7 cellular contexts compared by ENCODE assay signal in the genomic region with DNA sequence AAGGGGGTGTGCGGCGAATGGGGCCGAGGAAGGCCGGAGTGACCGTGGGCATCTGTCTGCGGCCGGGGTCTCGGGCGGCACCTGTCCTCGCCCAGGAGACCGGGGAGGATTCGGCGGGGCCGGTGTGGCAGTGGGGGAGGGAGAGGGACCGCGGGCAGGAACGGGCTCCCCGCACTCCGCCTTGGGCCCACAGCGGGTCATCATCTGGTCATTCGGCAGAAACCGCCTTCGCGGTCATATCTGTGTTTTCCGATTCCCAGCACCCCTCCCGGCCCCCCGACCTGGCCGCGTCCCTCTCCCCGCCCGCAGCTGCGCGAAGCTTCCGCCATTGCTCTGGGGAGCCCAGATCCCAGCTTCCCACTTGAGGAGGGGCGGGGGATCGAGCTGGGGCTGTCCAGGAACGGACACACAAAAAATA. TPM values are rescaled to one million over a fixed set of nuclear protein-coding genes. Genes with fewer than 3 reads are reported as not detected.
DNase-seq lines count a peak whose midpoint lies in the region; ATAC-seq and TF ChIP-seq lines count a peak whose summit lies in the region.

No MANE protein-coding gene starts in this region.

- H3K27ac ChIP-seq in prostate gland: peak overlapping the region; percentile 93 to 94

- in situ Hi-C loops in astrocyte of the cerebellum (cut with HindIII; ENCODE audit: low sequenced_read_pairs): no loop called here

- under 1% methylated on average over 36 of the region's 37 CpGs for WGBS in prostate gland

- no peaks in the 10 kb centered on the region for H3K27me3 ChIP-seq in prostate gland (replicated peaks; ENCODE audit: insufficient read depth)

- no peaks in the 10 kb centered on the region for H3K9me3 ChIP-seq in prostate gland

- ATAC-seq in GM18873 (IDR thresholded peaks at IDR 0.05; ENCODE audit: low FRiP score, unreplicated experiment): no peak

- DNase-seq in ELR (ENCODE audit: low read depth) (peak; percentile 38), NCI-H1105 treated with DMSO at 0.1 percent for 48 hours (lab: John Stamatoyannopoulos, UW) (peak; percentile 55), astrocyte of the cerebellum (ENCODE audit: low read depth) (no peak), hypothalamus (lab: John Stamatoyannopoulos, UW) (peak in 38 of 51 donors; percentile 33 to 81 (median 66)), prostate gland (ENCODE audit: low spot score) (peak; percentile 36), T-helper 9 cell (no peak)

- H3K4me1 ChIP-seq in prostate gland (replicated peaks): peaks cover 9% of the 10 kb centered on the region

- intact Hi-C loops in prostate gland (cut with DNase I): loop anchor here (5.0 kb wide), 2 partner anchors 444 to 649 kb away; partner anchors contain the start of genes ATF4 and RPL3

- TF ChIP-seq POLR2A in prostate gland (IDR thresholded peaks at IDR 0.05): peak; percentile 41

- TF ChIP-seq CTCF in astrocyte of the cerebellum (IDR thresholded peaks at IDR 0.05; ENCODE audit: low read depth, low read length, missing control alignments): no peak
- TF ChIP-seq CTCF in prostate gland (IDR thresholded peaks at IDR 0.05): no peak

- H3K4me3 ChIP-seq in astrocyte of the cerebellum (ENCODE audit: low read depth, low read length) (peak overlapping the region; percentile 73), prostate gland (peak overlapping the region; percentile 66 to 81)

- H3K36me3 ChIP-seq in prostate gland: no peaks in the 10 kb centered on the region

RNA-seq across cellular contexts. Expression of gene CBX6, which starts 0.8 kb away (rescaled TPM):
- 10 to 100 TPM; 39.9 to 56.2 TPM for total RNA-seq in prostate gland

RNA-seq across cellular contexts. Expression of gene NPTXR, which starts 29.0 kb away (rescaled TPM):
- total RNA-seq in prostate gland: 10 to 100 TPM; 12.6 to 36.2 TPM

Comparison
In these comparisons a context has a peak if more than half of its experiments do, and no peak if none do; other contexts are left out.
1. DNase-seq: peak in ELR (single experiment), NCI-H1105 treated with DMSO at 0.1 percent for 48 hours (single experiment), hypothalamus (38 of 51) and prostate gland (single experiment); none in astrocyte of the cerebellum (single experiment) and T-helper 9 cell (single experiment).